Comparison of ENCODE assay signal across 8 cellular contexts in the genomic region with DNA sequence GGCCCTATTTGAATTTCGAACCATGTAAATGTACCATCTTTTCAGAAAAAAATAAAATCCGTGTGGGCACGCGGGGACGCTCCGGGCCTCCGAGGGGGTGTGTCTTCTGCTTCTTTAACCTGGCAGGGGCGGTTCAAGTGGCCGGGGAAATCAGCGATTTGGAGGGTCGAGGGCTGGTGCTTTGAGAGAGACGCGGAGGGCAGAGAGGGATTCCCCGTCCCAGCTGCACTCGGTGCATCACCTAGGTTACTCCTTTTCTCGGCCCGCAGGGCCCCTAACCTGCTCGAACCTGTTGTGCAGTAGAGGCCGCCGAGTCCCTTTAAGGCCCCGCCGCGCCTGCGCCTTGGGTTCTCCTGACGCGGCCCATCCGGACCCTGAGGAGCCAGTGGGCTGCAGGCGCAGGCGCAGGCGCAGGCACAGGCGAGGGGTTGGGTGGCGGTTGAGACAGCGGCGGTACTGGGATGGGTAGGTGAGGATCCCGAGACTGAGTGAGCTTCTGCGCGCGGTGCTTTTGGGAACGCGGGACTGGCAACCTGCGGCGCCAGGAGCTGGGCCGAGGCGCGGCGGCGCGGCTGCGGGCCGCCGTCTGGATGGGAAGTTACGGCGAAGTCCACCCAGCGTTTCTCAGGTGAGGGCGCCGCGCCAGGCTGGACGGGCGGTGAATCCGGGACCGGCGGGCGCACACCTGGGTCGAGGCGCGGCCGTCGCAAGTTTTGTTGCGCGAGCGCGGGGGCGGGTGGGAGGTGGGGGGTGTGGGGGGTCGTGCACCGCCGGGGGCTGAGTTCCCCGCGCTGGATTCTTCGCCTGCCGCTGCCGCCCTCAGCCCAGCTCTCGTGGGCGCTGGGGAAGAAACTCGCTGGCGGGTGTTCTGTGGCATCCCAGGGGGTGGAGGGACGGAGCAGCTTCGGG. TPM values are rescaled to one million over a fixed set of nuclear protein-coding genes. Genes with fewer than 3 reads are reported as not detected.
DNase-seq lines count a peak whose midpoint lies in the region; ATAC-seq and TF ChIP-seq lines count a peak whose summit lies in the region.

A gene with protein sequence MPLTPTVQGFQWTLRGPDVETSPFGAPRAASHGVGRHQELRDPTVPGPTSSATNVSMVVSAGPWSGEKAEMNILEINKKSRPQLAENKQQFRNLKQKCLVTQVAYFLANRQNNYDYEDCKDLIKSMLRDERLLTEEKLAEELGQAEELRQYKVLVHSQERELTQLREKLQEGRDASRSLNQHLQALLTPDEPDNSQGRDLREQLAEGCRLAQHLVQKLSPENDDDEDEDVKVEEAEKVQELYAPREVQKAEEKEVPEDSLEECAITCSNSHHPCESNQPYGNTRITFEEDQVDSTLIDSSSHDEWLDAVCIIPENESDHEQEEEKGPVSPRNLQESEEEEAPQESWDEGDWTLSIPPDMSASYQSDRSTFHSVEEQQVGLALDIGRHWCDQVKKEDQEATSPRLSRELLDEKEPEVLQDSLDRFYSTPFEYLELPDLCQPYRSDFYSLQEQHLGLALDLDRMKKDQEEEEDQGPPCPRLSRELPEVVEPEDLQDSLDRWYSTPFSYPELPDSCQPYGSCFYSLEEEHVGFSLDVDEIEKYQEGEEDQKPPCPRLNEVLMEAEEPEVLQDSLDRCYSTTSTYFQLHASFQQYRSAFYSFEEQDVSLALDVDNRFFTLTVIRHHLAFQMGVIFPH (plus strand): TSS at position 417 of the 909 bp plus-strand sequence. CDS start 4,950 bp downstream, outside the sequence.

- CTCF ChIA-PET in AG04450 (lab: Charles Lee), result no interaction called here

- H3K4me3 ChIP-seq in AG04450 (ENCODE audit: low read depth, low read length), result peak within 1 kb of the TSS; percentile 74

- no peaks in the 10 kb centered on the region for H3K27me3 ChIP-seq in AG04450 (ENCODE audit: control insufficient read depth, insufficient read depth, low read length)

- no peaks in the 10 kb centered on the region; the same call in 1 of the 2 replicates for H3K9me3 ChIP-seq in AG04450 (ENCODE audit: control insufficient read depth, insufficient read depth, low read length)

- H3K27ac ChIP-seq in AG04450 (ENCODE audit: low read depth, low read length), result no peak within 1 kb of the TSS

- ATAC-seq in GM19023 (IDR thresholded peaks at IDR 0.05; ENCODE audit: unreplicated experiment) (peak; percentile 74), HG03442 (IDR thresholded peaks at IDR 0.05; ENCODE audit: unreplicated experiment) (peak; percentile 58)

- TF ChIP-seq CTCF in AG04450 (IDR thresholded peaks at IDR 0.05; ENCODE audit: low read depth, low read length), result no peak

- peak; percentile 46 for DNase-seq in AG04450 (ENCODE audit: low read depth, low spot score)
- DNase-seq in NCI-H748 (lab: John Stamatoyannopoulos, UW; ENCODE audit: unreplicated experiment), result peak; percentile 91
- peak; percentile 72 to 81 for DNase-seq in activated CD8-positive, alpha-beta memory T cell treated with anti-CD3 and anti-CD28 coated beads for 1 hour (ENCODE audit: extremely low read depth in 1 of 2, low read depth in 1 of 2)
- peak; percentile 62 for DNase-seq in effector CD8-positive, alpha-beta T cell (lab: John Stamatoyannopoulos, UW)
- peak; percentile 90 for DNase-seq in medulla oblongata (ENCODE audit: extremely low spot score)
- DNase-seq in stimulated activated CD4-positive, alpha-beta T cell treated with anti-CD3 and anti-CD28 coated beads, TNF-alpha, amount 100 ng/mL, for 4 hours (ENCODE audit: low read depth in 3 of 3), result peak; percentile 75 to 83 (median 77)

- POLR2A ChIA-PET in AG04450 (lab: Yijun Ruan, JAX), result no interaction called here

RNA-seq across cellular contexts. Expression of the gene that starts here (rescaled TPM):
- 23.8 and 24.3 TPM in 2 replicates for polyA plus RNA-seq in AG04450 (2011; rRNA removed)
- 33.1 and 33.8 TPM in 2 replicates for polyA minus RNA-seq in AG04450 (2011; rRNA and poly(A)+ RNA removed)
